Comparison of ENCODE assay signal across 8 cellular contexts in the genomic region with DNA sequence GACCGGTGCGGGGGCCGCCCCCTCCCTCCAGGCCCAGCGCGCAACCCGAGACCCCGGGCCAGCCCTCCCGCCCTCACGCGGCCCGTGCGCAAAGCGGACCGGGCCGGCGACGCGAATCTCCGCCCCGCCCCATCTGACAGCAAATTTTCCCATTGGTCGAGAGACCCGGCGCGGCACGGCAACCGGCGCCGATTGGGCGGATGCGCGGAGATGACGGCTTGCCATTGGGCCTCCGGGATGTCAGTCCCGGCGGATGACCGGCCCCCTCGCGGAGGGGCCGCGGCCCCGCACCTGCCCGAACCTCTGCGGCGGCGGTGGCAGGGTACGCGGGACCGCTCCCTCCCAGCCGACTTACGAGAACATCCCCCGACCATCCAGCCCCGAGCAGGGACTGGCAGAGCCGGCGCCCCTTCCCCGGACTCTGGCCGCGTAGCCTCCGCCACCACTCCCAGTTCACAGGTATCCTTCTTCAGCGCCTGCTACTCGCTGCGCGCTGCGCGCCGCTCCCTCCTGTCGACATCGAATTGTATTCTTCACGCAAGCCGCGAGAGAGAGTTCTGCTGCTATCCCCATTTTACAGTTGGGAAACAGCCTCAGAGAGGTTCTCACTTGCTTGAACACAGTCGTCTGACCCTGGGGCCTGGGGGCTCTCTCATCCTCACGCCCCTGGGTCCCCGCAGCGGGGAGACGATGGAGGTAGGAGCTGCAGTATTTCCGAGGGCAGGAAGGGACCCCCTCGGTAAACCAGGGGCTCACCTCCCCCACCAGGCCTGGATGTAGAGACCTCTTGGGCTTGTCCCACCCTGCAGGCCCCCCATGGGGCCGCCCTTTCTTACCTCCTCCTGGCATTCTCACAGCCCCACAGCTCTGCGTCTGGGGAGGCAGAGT. TPM values are rescaled to one million over a fixed set of nuclear protein-coding genes. Genes with fewer than 3 reads are reported as not detected.
DNase-seq lines count a peak whose midpoint lies in the region; ATAC-seq, FAIRE-seq and TF ChIP-seq lines count a peak whose summit lies in the region.

A gene with protein sequence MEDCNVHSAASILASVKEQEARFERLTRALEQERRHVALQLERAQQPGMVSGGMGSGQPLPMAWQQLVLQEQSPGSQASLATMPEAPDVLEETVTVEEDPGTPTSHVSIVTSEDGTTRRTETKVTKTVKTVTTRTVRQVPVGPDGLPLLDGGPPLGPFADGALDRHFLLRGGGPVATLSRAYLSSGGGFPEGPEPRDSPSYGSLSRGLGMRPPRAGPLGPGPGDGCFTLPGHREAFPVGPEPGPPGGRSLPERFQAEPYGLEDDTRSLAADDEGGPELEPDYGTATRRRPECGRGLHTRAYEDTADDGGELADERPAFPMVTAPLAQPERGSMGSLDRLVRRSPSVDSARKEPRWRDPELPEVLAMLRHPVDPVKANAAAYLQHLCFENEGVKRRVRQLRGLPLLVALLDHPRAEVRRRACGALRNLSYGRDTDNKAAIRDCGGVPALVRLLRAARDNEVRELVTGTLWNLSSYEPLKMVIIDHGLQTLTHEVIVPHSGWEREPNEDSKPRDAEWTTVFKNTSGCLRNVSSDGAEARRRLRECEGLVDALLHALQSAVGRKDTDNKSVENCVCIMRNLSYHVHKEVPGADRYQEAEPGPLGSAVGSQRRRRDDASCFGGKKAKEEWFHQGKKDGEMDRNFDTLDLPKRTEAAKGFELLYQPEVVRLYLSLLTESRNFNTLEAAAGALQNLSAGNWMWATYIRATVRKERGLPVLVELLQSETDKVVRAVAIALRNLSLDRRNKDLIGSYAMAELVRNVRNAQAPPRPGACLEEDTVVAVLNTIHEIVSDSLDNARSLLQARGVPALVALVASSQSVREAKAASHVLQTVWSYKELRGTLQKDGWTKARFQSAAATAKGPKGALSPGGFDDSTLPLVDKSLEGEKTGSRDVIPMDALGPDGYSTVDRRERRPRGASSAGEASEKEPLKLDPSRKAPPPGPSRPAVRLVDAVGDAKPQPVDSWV (minus strand): TSS at position 90 of the 888 bp plus-strand sequence. CDS start 26,029 bp downstream, outside the sequence.

- peaks cover 6% of the 10 kb centered on the region; the same call in 1 of the 2 replicates for H3K27me3 ChIP-seq in SJCRH30
- peaks cover 33% of the 10 kb centered on the region for H3K27me3 ChIP-seq in neuron (ENCODE audit: insufficient read depth, low read length)
- no peaks in the 10 kb centered on the region for H3K27me3 ChIP-seq in stomach smooth muscle (ENCODE audit: control insufficient read depth in 1 of 2, insufficient read depth in 2 of 2, low read length in 2 of 2)

- DNase-seq in D721Med (ENCODE audit: insufficient read length, low spot score) (peak; percentile 99), LoVo (ENCODE audit: low spot score) (peak; percentile 92), SJCRH30 (peak; percentile 82 to 85), frontal cortex (ENCODE audit: low spot score in 2 of 2) (peak; percentile 99)
- peak; percentile 94 for DNase-seq in activated naive CD4-positive, alpha-beta T cell treated with Interleukin-2 at 50 U/mL for 16 hours

- TF ChIP-seq CTCF in D721Med (IDR thresholded peaks at IDR 0.05; ENCODE audit: insufficient read depth, missing control alignments), result no peak

- no peaks in the 10 kb centered on the region for H3K9me3 ChIP-seq in SJCRH30 (replicated peaks)
- no peaks in the 10 kb centered on the region for H3K9me3 ChIP-seq in neuron (ENCODE audit: low read length)
- no peaks in the 10 kb centered on the region for H3K9me3 ChIP-seq in stomach smooth muscle (ENCODE audit: control insufficient read depth in 2 of 2, low read length in 2 of 2)

- H3K27ac ChIP-seq in SJCRH30 (no peak within 1 kb of the TSS), stomach smooth muscle (ENCODE audit: low read length) (no peak within 1 kb of the TSS)

- peak within 1 kb of the TSS; percentile 78 for H2AFZ ChIP-seq in neuron (ENCODE audit: low read depth, low read length)

- peak within 1 kb of the TSS; percentile 64 for H3K4me3 ChIP-seq in SJCRH30
- H3K4me3 ChIP-seq in neuron (ENCODE audit: low read length), result peak within 1 kb of the TSS; percentile 50
- peak within 1 kb of the TSS; percentile 85 to 91 for H3K4me3 ChIP-seq in stomach smooth muscle (ENCODE audit: low read length in 2 of 2)

- H3K36me3 ChIP-seq in SJCRH30 (no peaks in the 10 kb centered on the region), neuron (ENCODE audit: insufficient read depth, low read length) (no peaks in the 10 kb centered on the region), stomach smooth muscle (ENCODE audit: control insufficient read depth in 2 of 2, insufficient read depth in 2 of 2, low read length in 2 of 2) (no peaks in the 10 kb centered on the region)

- ATAC-seq in GM21529 (IDR thresholded peaks at IDR 0.05; ENCODE audit: unreplicated experiment), result peak; percentile 54

- FAIRE-seq in D721Med (lab: Jason Lieb, UNC) (no peak), frontal cortex (lab: Jason Lieb, UNC) (no peak)

- H3K4me1 ChIP-seq in SJCRH30 (peaks cover 3% of the 10 kb centered on the region; the same call in 1 of the 2 replicates), neuron (ENCODE audit: insufficient read depth, low read length) (peaks cover 28% of the 10 kb centered on the region), stomach smooth muscle (ENCODE audit: control insufficient read depth, insufficient read depth, low read length) (peaks cover 43% of the 10 kb centered on the region)

- H3K9ac ChIP-seq in stomach smooth muscle (ENCODE audit: low read length in 2 of 2), result peak within 1 kb of the TSS; percentile 47 to 72

RNA-seq across cellular contexts. Expression of the gene that starts here (rescaled TPM):
- 4.2 and 9.0 TPM in 2 replicates for total RNA-seq in SJCRH30 (2014; rRNA removed; shearing (Covaris generic))
- 52.6 TPM for total RNA-seq in frontal cortex
